24 cellular contexts compared by ENCODE assay signal in the genomic region with DNA sequence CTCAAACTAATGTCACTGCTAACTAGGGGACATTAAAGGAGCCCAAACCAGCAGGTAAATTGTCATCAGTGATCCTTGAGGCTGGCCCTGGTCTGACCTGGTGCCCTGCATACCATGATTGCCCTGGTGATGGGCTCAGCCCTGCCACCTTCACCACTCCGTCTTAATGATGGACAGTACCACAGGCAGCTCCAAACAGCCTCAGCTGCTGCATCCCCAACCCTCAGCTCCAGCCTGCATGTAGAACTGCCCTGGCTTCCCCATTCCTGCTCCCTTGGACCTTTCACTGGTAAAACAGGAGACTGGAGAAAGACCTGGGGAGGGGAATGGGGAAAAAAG.
"Had no signal": no experiment of that assay in that cellular context is flagged by ENCODE, and none has a peak within 500 bp of the region (broad histone marks: within the 10 kb centered on the region; RNA-seq: fewer than 3 reads in every experiment).

No MANE protein-coding gene starts in this region.

- H3K9me3 Mint-ChIP-seq: dendritic cell treated with granulocyte-macrophage colony-stimulating factor and Interleukin-4, amounts not matched to agents 40 ng/mL and 50 ng/mL, for 4 days; effector memory CD8-positive, alpha-beta T cell; endodermal cell; mesothelial cell of epicardium had no signal

- H3K27ac Mint-ChIP-seq: dendritic cell treated with granulocyte-macrophage colony-stimulating factor and Interleukin-4, amounts not matched to agents 40 ng/mL and 50 ng/mL, for 4 days; effector memory CD8-positive, alpha-beta T cell; endodermal cell; mesothelial cell of epicardium; naive B cell; naive thymus-derived CD8-positive, alpha-beta T cell had no signal

- H3K36me3 ChIP-seq: colonic mucosa, gastrocnemius medialis, heart right ventricle, left lung, lower lobe of right lung had no signal

- H3K36me3 Mint-ChIP-seq: mesothelial cell of epicardium; naive B cell; naive thymus-derived CD8-positive, alpha-beta T cell had no signal

- H3K4me1 ChIP-seq: colonic mucosa, gastrocnemius medialis, heart right ventricle, left lung, lower lobe of right lung had no signal

- H3K4me3 ChIP-seq: colonic mucosa, gastrocnemius medialis, heart right ventricle, left lung, lower lobe of right lung, mucosa of descending colon had no signal

- H3K27ac ChIP-seq: colonic mucosa, epithelial cell of prostate, gastrocnemius medialis, heart right ventricle, left lung, lower lobe of right lung had no signal

- H3K27me3 ChIP-seq: colonic mucosa, gastrocnemius medialis had no signal

- ATAC-seq: effector memory CD8-positive, alpha-beta T cell; esophagus mucosa; gastrocnemius medialis; heart right ventricle; left cardiac atrium; left lung; left ventricle myocardium superior; lower lobe of right lung; mucosa of descending colon; naive thymus-derived CD8-positive, alpha-beta T cell had no signal

- H3K4me3 Mint-ChIP-seq: dendritic cell treated with granulocyte-macrophage colony-stimulating factor and Interleukin-4, amounts not matched to agents 40 ng/mL and 50 ng/mL, for 4 days; effector memory CD8-positive, alpha-beta T cell; endodermal cell; mesothelial cell of epicardium; naive B cell; naive thymus-derived CD8-positive, alpha-beta T cell had no signal

- DNase-seq: colonic mucosa; cortex of kidney; effector CD8-positive, alpha-beta T cell; effector memory CD8-positive, alpha-beta T cell; endodermal cell; erythroblast; foreskin melanocyte; gastrocnemius medialis; glutamatergic neuron; head of caudate nucleus; heart right ventricle; hippocampal formation; left cardiac atrium; left lung; left ventricle myocardium superior; lower lobe of right lung; mesenchymal stem cell; mucosa of descending colon; naive B cell; naive thymus-derived CD8-positive, alpha-beta T cell had no signal

- H3K9me3 ChIP-seq: colonic mucosa, gastrocnemius medialis, heart right ventricle, left lung, lower lobe of right lung, mucosa of descending colon had no signal

- H3K4me1 Mint-ChIP-seq: naive B cell; naive thymus-derived CD8-positive, alpha-beta T cell had no signal
